In the genomic region with DNA sequence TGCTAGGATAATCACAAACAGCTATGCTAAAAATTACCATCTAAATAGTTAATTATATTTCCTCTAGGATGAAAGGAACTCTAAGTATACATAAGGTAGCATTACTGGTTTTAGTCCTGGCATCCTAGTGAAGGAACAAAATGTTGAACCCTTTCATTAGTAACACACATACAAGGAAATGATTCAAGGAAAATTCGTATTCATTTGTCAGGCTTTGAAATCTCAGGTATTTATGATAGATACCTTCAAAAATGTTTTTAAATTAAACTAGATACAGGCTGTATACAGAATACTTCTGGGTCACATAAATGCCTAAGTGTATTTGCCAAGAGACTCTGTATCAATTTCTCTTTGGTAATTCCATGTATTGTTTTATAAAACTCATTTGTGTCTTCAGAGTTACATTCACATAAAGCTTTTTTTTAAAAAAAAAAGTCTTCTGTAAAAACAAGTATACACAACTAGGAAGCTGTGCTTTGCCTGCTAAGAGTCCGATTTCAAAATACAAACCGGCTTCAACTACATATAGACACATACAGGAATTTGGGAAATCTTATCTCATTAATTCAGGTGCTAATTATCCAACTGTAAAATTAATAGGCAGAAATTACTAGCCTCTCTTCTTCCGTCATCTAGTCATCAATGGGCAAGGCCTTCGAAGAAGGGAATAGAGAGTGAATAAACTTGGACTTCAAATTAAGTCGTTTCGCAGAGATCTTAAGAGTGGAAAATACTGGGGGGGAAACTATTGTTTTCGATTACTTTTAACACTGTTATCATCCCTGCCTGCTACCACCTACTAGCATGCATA, we compare ENCODE assay signal across 8 cellular contexts. TPM values are rescaled to one million over a fixed set of nuclear protein-coding genes. Genes with fewer than 3 reads are reported as not detected.
A peak's percentile ranks its signal among the peaks of the same experiment; 100 is the strongest.
DNase-seq lines count a peak whose midpoint lies in the region; ATAC-seq, FAIRE-seq and TF ChIP-seq lines count a peak whose summit lies in the region.

No MANE protein-coding gene starts in this region.

- POLR2A ChIA-PET in endothelial cell of umbilical vein (lab: Charles Lee), result no interaction called here

- no peaks in the 10 kb centered on the region for H3F3A ChIP-seq in OCI-LY1 (ENCODE audit: insufficient read depth, low read length)

- H3K9me1 ChIP-seq in endothelial cell of umbilical vein (replicated peaks; ENCODE audit: control insufficient read depth, extremely low read depth, insufficient read depth, low read length), result no peaks in the 10 kb centered on the region

- H3K27ac ChIP-seq in OCI-LY1 (ENCODE audit: low read depth, low read length, poor library complexity, severe bottlenecking) (no peak overlapping the region), endothelial cell of umbilical vein (ENCODE audit: insufficient read depth, low read depth, low read length) (peak overlapping the region; percentile 74)

- DNase-seq in ELR (ENCODE audit: low read depth) (peak; percentile 23), endothelial cell of umbilical vein (ENCODE audit: low read depth, low spot score) (peak; percentile 50), pons (ENCODE audit: low spot score) (peak; percentile 48), NCI-H345 (lab: John Stamatoyannopoulos, UW) (no peak), NCI-H128 (lab: John Stamatoyannopoulos, UW; ENCODE audit: unreplicated experiment) (no peak), sciatic nerve (ENCODE audit: low spot score) (no peak)

- TF ChIP-seq POLR2A in endothelial cell of umbilical vein (IDR thresholded peaks at IDR 0.05; ENCODE audit: low read depth, low read length), result no peak

- peaks cover 19% of the 10 kb centered on the region for H3K4me1 ChIP-seq in OCI-LY1 (ENCODE audit: insufficient read depth, low read length, severe bottlenecking)
- peaks cover 18% of the 10 kb centered on the region for H3K4me1 ChIP-seq in endothelial cell of umbilical vein (ENCODE audit: control insufficient read depth, extremely low read depth, insufficient read depth, low read length)

- no peak overlapping the region for H2AFZ ChIP-seq in OCI-LY1 (ENCODE audit: low read length)
- H2AFZ ChIP-seq in endothelial cell of umbilical vein (ENCODE audit: low read depth, low read length), result no peak overlapping the region

- H3K9ac ChIP-seq in OCI-LY1 (ENCODE audit: low read length) (peak overlapping the region; percentile 75), endothelial cell of umbilical vein (replicated peaks; ENCODE audit: extremely low read depth, insufficient read depth, low read length) (peak overlapping the region; percentile 90)

- intact Hi-C loops in endothelial cell of umbilical vein (cut with micrococcal nuclease), result loop anchor here (5.0 to 10.0 kb wide), 3 partner anchors 168 to 690 kb away; partner anchors contain the start of gene EID1
- intact Hi-C loops in sciatic nerve (cut with DNase I), result no loop called here

- CTCF ChIA-PET in endothelial cell of umbilical vein (lab: Charles Lee), result interaction anchor here (1.2 to 5.1 kb wide), 6 partner anchors 15 to 183 kb away, joined by 3 to 36 read pairs (median 10); partner anchors contain the start of gene COPS2

- no peaks in the 10 kb centered on the region for H3K9me3 ChIP-seq in OCI-LY1 (ENCODE audit: low read length)
- H3K9me3 ChIP-seq in endothelial cell of umbilical vein (replicated peaks; ENCODE audit: control insufficient read depth, insufficient read depth, low read length), result no peaks in the 10 kb centered on the region

- peaks cover 27% of the 10 kb centered on the region; the same call in 1 of the 2 replicates for H3K79me2 ChIP-seq in OCI-LY1 (ENCODE audit: insufficient read depth, low read length)
- H3K79me2 ChIP-seq in endothelial cell of umbilical vein (ENCODE audit: control insufficient read depth, insufficient read depth, low read length), result peaks cover 40% of the 10 kb centered on the region

- dilution Hi-C loops in endothelial cell of umbilical vein (cut with MboI; ENCODE audit: extremely low pct_ligation_motif_present, low sequenced_read_pairs), result no loop called here

- no peak for TF ChIP-seq CTCF in OCI-LY1 (IDR thresholded peaks at IDR 0.05; ENCODE audit: low read length)
- no peak for TF ChIP-seq CTCF in endothelial cell of umbilical vein (IDR thresholded peaks at IDR 0.05; ENCODE audit: extremely low read depth in 1 of 2, insufficient read depth in 1 of 2, low read depth in 1 of 2, low read length in 2 of 2)

- no peak for FAIRE-seq in endothelial cell of umbilical vein (lab: Jason Lieb, UNC)

- no peaks in the 10 kb centered on the region for H4K20me1 ChIP-seq in OCI-LY1 (ENCODE audit: insufficient read depth, low read length)
- peaks cover 2% of the 10 kb centered on the region for H4K20me1 ChIP-seq in endothelial cell of umbilical vein (replicated peaks; ENCODE audit: control insufficient read depth, extremely low read depth, insufficient read depth, low read length)

- no peaks in the 10 kb centered on the region for H3K9me2 ChIP-seq in OCI-LY1 (ENCODE audit: low read depth, low read length)

- no peaks in the 10 kb centered on the region for H3K27me3 ChIP-seq in OCI-LY1 (ENCODE audit: insufficient read depth, low read length)
- H3K27me3 ChIP-seq in endothelial cell of umbilical vein (ENCODE audit: control insufficient read depth in 2 of 2, insufficient read depth in 2 of 2, low read length in 2 of 2), result no peaks in the 10 kb centered on the region

- no peak for ATAC-seq in GM18868 (IDR thresholded peaks at IDR 0.05; ENCODE audit: unreplicated experiment)
- no peak for ATAC-seq in sciatic nerve

- H3K4me2 ChIP-seq in OCI-LY1 (ENCODE audit: low read length), result peak overlapping the region; percentile 97
- peak overlapping the region; percentile 100 for H3K4me2 ChIP-seq in endothelial cell of umbilical vein (ENCODE audit: insufficient read depth, low read length)

- H3K4me3 ChIP-seq in OCI-LY1 (ENCODE audit: low read depth, low read length, poor library complexity, severe bottlenecking) (peak overlapping the region; percentile 84), endothelial cell of umbilical vein (replicated peaks in 1 of 3; ENCODE audit: insufficient read depth in 1 of 3, low read depth in 1 of 3, low read length in 3 of 3) (peak overlapping the region; percentile 75 to 98 (median 80))

- H3K36me3 ChIP-seq in OCI-LY1 (ENCODE audit: insufficient read depth, low read length) (no peaks in the 10 kb centered on the region), endothelial cell of umbilical vein (ENCODE audit: control insufficient read depth in 2 of 2, extremely low read depth in 1 of 2, insufficient read depth in 2 of 2, low read length in 2 of 2) (no peaks in the 10 kb centered on the region)

- BruUV-seq in endothelial cell of umbilical vein (replicated peaks; lab: Mats Ljungman, UMichigan), result TSS peak; percentile 35

TF ChIP-seq in endothelial cell of umbilical vein, 7 proteins besides CTCF, POLR2A, EP300 and RAD21:
- TF ChIP-seq MYC (IDR thresholded peaks at IDR 0.05; ENCODE audit: low read depth, low read length), result no peak
- no peak for TF ChIP-seq JUN (IDR thresholded peaks at IDR 0.05; ENCODE audit: borderline replicate concordance, insufficient read depth, insufficient read length, low read depth)
- TF ChIP-seq FOS (IDR thresholded peaks at IDR 0.05; ENCODE audit: borderline replicate concordance, insufficient read depth, low read length), result no peak
- TF ChIP-seq EZH2 (IDR thresholded peaks at IDR 0.05; ENCODE audit: borderline replicate concordance, low read depth, low read length, severe bottlenecking), result no peak
- TF ChIP-seq, protein P1, sequence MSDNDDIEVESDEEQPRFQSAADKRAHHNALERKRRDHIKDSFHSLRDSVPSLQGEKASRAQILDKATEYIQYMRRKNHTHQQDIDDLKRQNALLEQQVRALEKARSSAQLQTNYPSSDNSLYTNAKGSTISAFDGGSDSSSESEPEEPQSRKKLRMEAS (IDR thresholded peaks at IDR 0.05; ENCODE audit: insufficient read depth, insufficient read length), result no peak
- no peak for TF ChIP-seq GATA2 (IDR thresholded peaks at IDR 0.05; ENCODE audit: insufficient read depth, insufficient read length, low read depth, low read length)
- TF ChIP-seq POLR2AphosphoS5 (IDR thresholded peaks at IDR 0.05; ENCODE audit: insufficient read depth, low read depth, low read length), result no peak

RNA-seq across cellular contexts. Expression of gene SECISBP2L, which starts 1.3 kb away (rescaled TPM):
- 44.7 and 52.3 TPM in 2 replicates for total RNA-seq in endothelial cell of umbilical vein
- polyA plus RNA-seq in endothelial cell of umbilical vein, result 23.1 and 23.2 TPM in 2 replicates
- polyA plus RNA-seq in endothelial cell of umbilical vein (2011; cell fraction: cytosol; rRNA removed), result 9.3 and 10.1 TPM in 2 replicates
- 25.5 and 26.3 TPM in 2 replicates for polyA plus RNA-seq in endothelial cell of umbilical vein (2011; cell fraction: nucleus; rRNA removed)
- 16.2 and 20.6 TPM in 2 replicates for polyA plus RNA-seq in endothelial cell of umbilical vein (2012)
- polyA minus RNA-seq in endothelial cell of umbilical vein, result 115 TPM in 2 replicates
- polyA minus RNA-seq in endothelial cell of umbilical vein (2011; cell fraction: cytosol; rRNA and poly(A)+ RNA removed), result 11.1 TPM
- polyA minus RNA-seq in endothelial cell of umbilical vein (2011; cell fraction: nucleus; rRNA and poly(A)+ RNA removed), result 101 and 132 TPM in 2 replicates
- total RNA-seq in sciatic nerve, result 599 TPM

Comparison
In these comparisons a context has a peak if more than half of its experiments do, and no peak if none do; other contexts are left out.
1. DNase-seq: peak in ELR (single experiment), endothelial cell of umbilical vein (single experiment) and pons (single experiment); none in NCI-H345 (single experiment), NCI-H128 (single experiment) and sciatic nerve (single experiment).
2. RNA of gene SECISBP2L, which starts 1.3 kb away (total RNA-seq): 599 TPM in sciatic nerve (single experiment); 44.7 to 52.3 TPM in endothelial cell of umbilical vein; every median in the first group is over 10 times any median in the second.